In the genomic region with DNA sequence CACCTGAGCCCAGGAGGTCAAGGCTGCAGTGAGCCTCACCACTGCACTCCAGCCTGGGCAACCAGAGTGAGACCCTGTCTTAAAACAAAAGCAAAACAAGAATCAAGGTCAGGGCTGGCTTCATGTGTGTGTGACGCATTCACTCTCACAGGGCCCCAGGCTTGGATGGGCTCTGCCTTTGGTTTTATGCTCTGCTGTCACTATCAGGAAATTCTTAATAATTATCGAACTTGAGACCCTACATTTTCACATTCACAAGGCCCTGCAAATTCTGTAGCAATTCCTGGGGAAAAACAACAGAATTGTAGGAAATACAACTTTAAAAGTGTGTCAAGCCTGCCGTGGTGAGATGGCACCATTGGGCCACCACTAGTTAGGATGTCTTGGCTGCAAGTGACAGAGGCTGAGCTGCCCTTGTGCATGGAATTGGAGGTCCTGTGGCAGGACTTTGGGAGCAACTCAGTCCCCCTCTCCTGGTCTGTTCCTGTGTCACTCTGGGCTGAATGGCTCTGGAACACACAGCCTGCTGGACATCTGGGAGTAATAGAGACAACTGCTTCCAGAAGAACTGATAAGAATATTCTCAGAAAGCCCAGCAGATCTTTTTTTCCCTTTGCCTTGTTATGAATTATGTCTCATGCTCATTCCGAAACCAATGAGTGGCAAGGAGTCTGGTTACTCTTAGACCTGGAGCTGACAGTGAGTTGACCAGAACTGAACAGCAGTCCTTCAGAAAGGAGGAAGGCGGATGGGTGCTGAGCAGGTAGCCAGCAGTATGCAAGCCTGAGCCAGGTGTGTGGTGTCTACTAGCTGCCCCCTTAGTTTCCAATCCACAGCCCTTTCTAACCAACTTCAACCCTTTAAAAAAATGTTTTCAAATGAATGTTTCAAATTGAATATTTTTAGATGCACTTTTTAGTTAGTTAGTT, we compare ENCODE assay signal across 29 cellular contexts.
"Had no signal": no experiment of that assay in that cellular context is flagged by ENCODE, and none has a peak within 500 bp of the region (broad histone marks: within the 10 kb centered on the region; RNA-seq: fewer than 3 reads in every experiment).

No MANE protein-coding gene starts in this region.

- H3K36me3 ChIP-seq: ascending aorta, breast epithelium, cardiac muscle cell, colonic mucosa, WERI-Rb-1 had no signal

- H3K36me3 Mint-ChIP-seq: T-cell had no signal

- H3K4me3 Mint-ChIP-seq: activated B cell treated with CpG ODN at 0.5 μM for 24 hours; activated CD8-positive, alpha-beta memory T cell treated with anti-CD3 and anti-CD28 coated beads, Interleukin-2, amount 10 ng/mL, durations not matched to agents 7 days and 5 days; activated CD8-positive, alpha-beta T cell treated with anti-CD3 and anti-CD28 coated beads for 36 hours; activated naive CD4-positive, alpha-beta T cell treated with anti-CD3 and anti-CD28 coated beads, Interleukin-2, amount 10 ng/mL, durations not matched to agents 7 days and 5 days; activated naive CD8-positive, alpha-beta T cell treated with anti-CD3 and anti-CD28 coated beads, Interleukin-2, amount 10 ng/mL, durations not matched to agents 7 days and 5 days; T-cell; T-helper 1 cell treated with Interleukin-12 subunit alpha and Interleukin-12 subunit beta and Interleukin-4 antibody, amounts not matched to agents 30 μg/mL and 1 μg/mL, for 36 hours had no signal

- H3K27me3 Mint-ChIP-seq: activated B cell treated with CpG ODN at 0.5 μM for 24 hours; activated CD8-positive, alpha-beta memory T cell treated with anti-CD3 and anti-CD28 coated beads, Interleukin-2, amount 10 ng/mL, durations not matched to agents 7 days and 5 days; activated CD8-positive, alpha-beta T cell treated with anti-CD3 and anti-CD28 coated beads for 36 hours; activated naive CD4-positive, alpha-beta T cell treated with anti-CD3 and anti-CD28 coated beads, Interleukin-2, amount 10 ng/mL, durations not matched to agents 7 days and 5 days; activated naive CD8-positive, alpha-beta T cell treated with anti-CD3 and anti-CD28 coated beads, Interleukin-2, amount 10 ng/mL, durations not matched to agents 7 days and 5 days; T-cell had no signal

- H3K27ac ChIP-seq: ascending aorta, breast epithelium, cardiac muscle cell, colonic mucosa, WERI-Rb-1 had no signal

- H3K27me3 ChIP-seq: ascending aorta, breast epithelium, colonic mucosa had no signal

- H3K27ac Mint-ChIP-seq: activated B cell treated with CpG ODN at 0.5 μM for 24 hours; activated CD8-positive, alpha-beta memory T cell treated with anti-CD3 and anti-CD28 coated beads, Interleukin-2, amount 10 ng/mL, durations not matched to agents 7 days and 5 days; activated CD8-positive, alpha-beta T cell treated with anti-CD3 and anti-CD28 coated beads for 36 hours; activated naive CD8-positive, alpha-beta T cell treated with anti-CD3 and anti-CD28 coated beads, Interleukin-2, amount 10 ng/mL, durations not matched to agents 7 days and 5 days; brain; T-cell; T-helper 1 cell treated with Interleukin-12 subunit alpha and Interleukin-12 subunit beta and Interleukin-4 antibody, amounts not matched to agents 30 μg/mL and 1 μg/mL, for 36 hours had no signal

- H3K9me3 ChIP-seq: ascending aorta, breast epithelium, colonic mucosa had no signal

- H3K4me1 ChIP-seq: breast epithelium had no signal

- H3K4me3 ChIP-seq: ascending aorta, breast epithelium, cardiac muscle cell, colonic mucosa had no signal

- ATAC-seq: activated CD4-positive, CD25-positive, alpha-beta regulatory T cell treated with anti-CD3 and anti-CD28 coated beads, Interleukin-2, amount 50 U/mL, for 24 hours; activated CD8-positive, alpha-beta memory T cell treated with anti-CD3 and anti-CD28 coated beads, Interleukin-2, amount 10 ng/mL, durations not matched to agents 7 days and 5 days; activated CD8-positive, alpha-beta T cell treated with anti-CD3 and anti-CD28 coated beads for 36 hours; esophagus mucosa; T-cell had no signal

- H3K9me3 Mint-ChIP-seq: activated B cell treated with CpG ODN at 0.5 μM for 24 hours; activated CD8-positive, alpha-beta T cell treated with anti-CD3 and anti-CD28 coated beads for 36 hours; activated naive CD4-positive, alpha-beta T cell treated with anti-CD3 and anti-CD28 coated beads, Interleukin-2, amount 10 ng/mL, durations not matched to agents 7 days and 5 days; activated naive CD8-positive, alpha-beta T cell treated with anti-CD3 and anti-CD28 coated beads, Interleukin-2, amount 10 ng/mL, durations not matched to agents 7 days and 5 days; brain; T-cell; T-helper 1 cell treated with Interleukin-12 subunit alpha and Interleukin-12 subunit beta and Interleukin-4 antibody, amounts not matched to agents 30 μg/mL and 1 μg/mL, for 36 hours had no signal

- DNase-seq: activated B cell treated with CpG ODN at 0.5 μM for 24 hours; activated CD4-positive, alpha-beta T cell treated with anti-CD3 and anti-CD28 coated beads for 48 hours; activated CD4-positive, alpha-beta T cell treated with anti-CD3 and anti-CD28 coated beads, Interleukin-2, amount 50 U/mL, for 1 hour; activated CD4-positive, alpha-beta T cell treated with anti-CD3 and anti-CD28 coated beads, Interleukin-2, amount 50 U/mL, for 48 hours; activated CD8-positive, alpha-beta memory T cell treated with anti-CD3 and anti-CD28 coated beads, Interleukin-2, amount 10 ng/mL, durations not matched to agents 7 days and 5 days; activated CD8-positive, alpha-beta memory T cell treated with anti-CD3 and anti-CD28 coated beads, Interleukin-2, amount 50 U/mL, for 4 hours; activated CD8-positive, alpha-beta T cell treated with anti-CD3 and anti-CD28 coated beads for 36 hours; activated gamma-delta T cell; activated naive CD4-positive, alpha-beta T cell; activated naive CD4-positive, alpha-beta T cell treated with anti-CD3 and anti-CD28 coated beads, Interleukin-2, amount 10 ng/mL, durations not matched to agents 7 days and 5 days; activated naive CD8-positive, alpha-beta T cell treated with anti-CD3 and anti-CD28 coated beads, Interleukin-2, amount 10 ng/mL, durations not matched to agents 7 days and 5 days; activated T-cell treated with anti-CD3 and anti-CD28 coated beads, Interleukin-2, amount 50 U/mL, for 1 hour; activated T-cell treated with anti-CD3 and anti-CD28 coated beads, Interleukin-2, amount 50 U/mL, for 48 hours; central memory CD4-positive, alpha-beta T cell; cerebellar nuclear complex; colonic mucosa; effector CD8-positive, alpha-beta T cell; foreskin fibroblast; head of caudate nucleus; T-cell; T-helper 9 cell; WERI-Rb-1 had no signal
